ENCODE assay signal across 24 cellular contexts in genomic region chr16:23546778-23547177, GRCh38. TPM values are rescaled to one million over a fixed set of nuclear protein-coding genes. Genes with fewer than 3 reads are reported as not detected.
DNase-seq lines count a peak whose midpoint lies in the region; ATAC-seq, FAIRE-seq and TF ChIP-seq lines count a peak whose summit lies in the region.
"Had no signal": no experiment of that assay in that cellular context is flagged by ENCODE, and none has a peak within 500 bp of the region (broad histone marks: within the 10 kb centered on the region; RNA-seq: fewer than 3 reads in every experiment).

No MANE protein-coding gene starts in this region.

- H4K20me1 ChIP-seq in GM12878 (ENCODE audit: control insufficient read depth, insufficient read depth), result no peaks in the 10 kb centered on the region

- H2AFZ ChIP-seq in GM12878 (ENCODE audit: control insufficient read depth, low read depth, low read length), result no peak overlapping the region
- H2AFZ ChIP-seq: GM23248 had no signal

- no peaks in the 10 kb centered on the region for H3K9me3 Mint-ChIP-seq in activated CD4-positive, alpha-beta T cell treated with anti-CD3 and anti-CD28 coated beads, Interleukin-2, amount 10 ng/mL, durations not matched to agents 24 days and 14 days
- H3K9me3 Mint-ChIP-seq in activated CD4-positive, alpha-beta T cell treated with anti-CD3 and anti-CD28 coated beads, Interleukin-2, amount 10 ng/mL, durations not matched to agents 7 days and 5 days, result no peaks in the 10 kb centered on the region
- no peaks in the 10 kb centered on the region for H3K9me3 Mint-ChIP-seq in natural killer cell
- H3K9me3 Mint-ChIP-seq: CD4-positive, CD25-positive, alpha-beta regulatory T cell; CD8-positive, alpha-beta memory T cell had no signal

- H3K27ac ChIP-seq in GM12878 (ENCODE audit: control insufficient read depth, insufficient read depth), result 0 out of 2 replicates have a peak overlapping the region, but pooled peaks have one; percentile 11
- H3K27ac ChIP-seq: 22Rv1, BLaER1, C4-2B, GM23248 had no signal

- SMC1A ChIA-PET in GM12878 (lab: Charles Lee; ENCODE audit: uncharacterized antibody, unreplicated experiment), result interaction anchor here (1.4 to 1.7 kb wide), 2 partner anchors 8 to 41 kb away, joined by 4 to 5 read pairs; no protein-coding TSS in a partner anchor

- no peak for TF ChIP-seq EP300 in GM12878 (IDR thresholded peaks at IDR 0.05; ENCODE audit: borderline replicate concordance in 1 of 2, control insufficient read depth in 1 of 2, low read depth in 2 of 2, low read length in 2 of 2)

- H3K9me3 ChIP-seq in GM12878 (replicated peaks; ENCODE audit: control insufficient read depth, insufficient read depth, low read length), result no peaks in the 10 kb centered on the region
- H3K9me3 ChIP-seq: BLaER1 had no signal

- RAD21 ChIA-PET in GM12878 (lab: Charles Lee; ENCODE audit: unreplicated experiment), result interaction anchor here (1.4 kb wide), 1 partner anchor 43 kb away, joined by 3 read pairs; no protein-coding TSS in a partner anchor

- H3K27me3 ChIP-seq in GM12878 (replicated peaks in 1 of 2; ENCODE audit: control insufficient read depth in 2 of 2, insufficient read depth in 2 of 2, low read length in 1 of 2), result no peaks in the 10 kb centered on the region
- H3K27me3 ChIP-seq: BLaER1 had no signal

- POLR2A ChIA-PET in activated CD4-positive, alpha-beta T cell treated with anti-CD3 and anti-CD28 coated beads, Interleukin-2, amount 10 ng/mL, durations not matched to agents 7 days and 5 days (lab: Charles Lee), result no interaction called here
- POLR2A ChIA-PET in GM12878 (lab: Charles Lee), result no interaction called here

- H3K27me3 Mint-ChIP-seq in activated CD4-positive, alpha-beta T cell treated with anti-CD3 and anti-CD28 coated beads, Interleukin-2, amount 10 ng/mL, durations not matched to agents 24 days and 14 days, result no peaks in the 10 kb centered on the region
- no peaks in the 10 kb centered on the region for H3K27me3 Mint-ChIP-seq in activated CD4-positive, alpha-beta T cell treated with anti-CD3 and anti-CD28 coated beads, Interleukin-2, amount 10 ng/mL, durations not matched to agents 7 days and 5 days
- no peaks in the 10 kb centered on the region for H3K27me3 Mint-ChIP-seq in natural killer cell (ENCODE audit: low read depth in 2 of 2)
- H3K27me3 Mint-ChIP-seq: B cell; CD4-positive, CD25-positive, alpha-beta regulatory T cell; CD8-positive, alpha-beta memory T cell had no signal

- H3K4me1 Mint-ChIP-seq in activated CD4-positive, alpha-beta T cell treated with anti-CD3 and anti-CD28 coated beads, Interleukin-2, amount 10 ng/mL, durations not matched to agents 24 days and 14 days, result no peaks in the 10 kb centered on the region
- no peaks in the 10 kb centered on the region for H3K4me1 Mint-ChIP-seq in activated CD4-positive, alpha-beta T cell treated with anti-CD3 and anti-CD28 coated beads, Interleukin-2, amount 10 ng/mL, durations not matched to agents 7 days and 5 days
- no peaks in the 10 kb centered on the region for H3K4me1 Mint-ChIP-seq in natural killer cell
- H3K4me1 Mint-ChIP-seq: B cell; CD8-positive, alpha-beta memory T cell had no signal

- BruUV-seq in GM12878 (replicated peaks; lab: Mats Ljungman, UMichigan), result no TSS peak

- FAIRE-seq in GM12878 (lab: Jason Lieb, UNC), result no peak
- FAIRE-seq: A204.1, G401.6, GM12892, GM19239, H1 had no signal

- no peaks in the 10 kb centered on the region for H3K4me1 ChIP-seq in GM12878 (ENCODE audit: control insufficient read depth, insufficient read depth, low read length)
- H3K4me1 ChIP-seq: BLaER1 had no signal

- no peak for TF ChIP-seq RAD21 in GM12878 (IDR thresholded peaks at IDR 0.05; ENCODE audit: insufficient read depth, low read depth, low read length)

- no peak for TF ChIP-seq CTCF in GM12878 (IDR thresholded peaks at IDR 0.05 in 2 of 3, conservative IDR thresholded peaks at IDR 0.05 in 1 of 3; ENCODE audit: control insufficient read depth in 2 of 3, extremely low read depth in 1 of 3, insufficient read depth in 1 of 3, low read depth in 3 of 3, low read length in 3 of 3)
- TF ChIP-seq CTCF in natural killer cell (IDR thresholded peaks at IDR 0.05), result no peak

- H3K79me2 ChIP-seq in GM12878 (ENCODE audit: control insufficient read depth, insufficient read depth, low read length), result no peaks in the 10 kb centered on the region

- TF ChIP-seq POLR2A in GM12878 (IDR thresholded peaks at IDR 0.05; ENCODE audit: low read depth, low read length), result no peak

- in situ Hi-C loops in GM12878 (cut with MboI), result no loop called here

- ATAC-seq in HG02610 (IDR thresholded peaks at IDR 0.05; ENCODE audit: unreplicated experiment) (peak; percentile 42), GM12878 (no peak), natural killer cell (no peak)

- H3K4me3 Mint-ChIP-seq in activated CD4-positive, alpha-beta T cell treated with anti-CD3 and anti-CD28 coated beads, Interleukin-2, amount 10 ng/mL, durations not matched to agents 24 days and 14 days, result no peak overlapping the region
- H3K4me3 Mint-ChIP-seq in activated CD4-positive, alpha-beta T cell treated with anti-CD3 and anti-CD28 coated beads, Interleukin-2, amount 10 ng/mL, durations not matched to agents 7 days and 5 days, result no peak overlapping the region
- H3K4me3 Mint-ChIP-seq in natural killer cell, result no peak overlapping the region
- H3K4me3 Mint-ChIP-seq: B cell; CD4-positive, CD25-positive, alpha-beta regulatory T cell; CD8-positive, alpha-beta memory T cell had no signal

- H3K36me3 ChIP-seq in GM12878 (ENCODE audit: control insufficient read depth in 2 of 2, insufficient read depth in 2 of 2, low read length in 1 of 2), result peaks cover 19 to 23% of the 10 kb centered on the region in 2 experiments

- no peak overlapping the region for H3K4me2 ChIP-seq in GM12878 (ENCODE audit: control insufficient read depth, insufficient read depth)
- H3K4me2 ChIP-seq: BLaER1 had no signal

- H3K9ac ChIP-seq in GM12878 (ENCODE audit: control insufficient read depth, insufficient read depth, low read length), result no peak overlapping the region
- H3K9ac ChIP-seq: BLaER1, GM23248 had no signal

- H3K4me3 ChIP-seq in GM12878, result no peak overlapping the region
- H3K4me3 ChIP-seq: BLaER1, GM23248 had no signal

- CTCF ChIA-PET in activated CD4-positive, alpha-beta T cell treated with anti-CD3 and anti-CD28 coated beads, Interleukin-2, amount 10 ng/mL, durations not matched to agents 7 days and 5 days (lab: Charles Lee), result interaction anchor here (2.8 kb wide), 1 partner anchor 11 kb away, joined by 13 read pairs; the partner anchor contains the start of genes EARS2 and UBFD1
- CTCF ChIA-PET in GM12878 (lab: Yijun Ruan, JAX), result no interaction called here

- peak overlapping the region; percentile 42 for H3K27ac Mint-ChIP-seq in activated CD4-positive, alpha-beta T cell treated with anti-CD3 and anti-CD28 coated beads, Interleukin-2, amount 10 ng/mL, durations not matched to agents 24 days and 14 days
- H3K27ac Mint-ChIP-seq in activated CD4-positive, alpha-beta T cell treated with anti-CD3 and anti-CD28 coated beads, Interleukin-2, amount 10 ng/mL, durations not matched to agents 7 days and 5 days, result no peak overlapping the region
- no peak overlapping the region for H3K27ac Mint-ChIP-seq in natural killer cell
- H3K27ac Mint-ChIP-seq: B cell; CD4-positive, CD25-positive, alpha-beta regulatory T cell; CD8-positive, alpha-beta memory T cell had no signal

- peaks cover 48% of the 10 kb centered on the region for H3K36me3 Mint-ChIP-seq in activated CD4-positive, alpha-beta T cell treated with anti-CD3 and anti-CD28 coated beads, Interleukin-2, amount 10 ng/mL, durations not matched to agents 24 days and 14 days (ENCODE audit: low read depth)
- H3K36me3 Mint-ChIP-seq in activated CD4-positive, alpha-beta T cell treated with anti-CD3 and anti-CD28 coated beads, Interleukin-2, amount 10 ng/mL, durations not matched to agents 7 days and 5 days (ENCODE audit: low read depth), result peaks cover 31% of the 10 kb centered on the region
- H3K36me3 Mint-ChIP-seq in natural killer cell, result peaks cover 6% of the 10 kb centered on the region

- no peak for DNase-seq in activated CD4-positive, alpha-beta T cell treated with anti-CD3 and anti-CD28 coated beads, Interleukin-2, amount 10 ng/mL, durations not matched to agents 24 days and 14 days
- DNase-seq in activated CD4-positive, alpha-beta T cell treated with anti-CD3 and anti-CD28 coated beads, Interleukin-2, amount 10 ng/mL, durations not matched to agents 7 days and 5 days, result no peak
- DNase-seq in GM12878 (ENCODE audit: low read depth, low spot score) (no peak), natural killer cell (no peak), COLO829 (ENCODE audit: low spot score) (no peak)
- DNase-seq: Calu3; CD4-positive, CD25-positive, alpha-beta regulatory T cell; CD8-positive, alpha-beta memory T cell; COR-L47; DMS53; DND-41; GM23248; H7; HCEC 1CT had no signal

- intact Hi-C loops in activated CD4-positive, alpha-beta T cell treated with anti-CD3 and anti-CD28 coated beads, Interleukin-2, amount 10 ng/mL, durations not matched to agents 24 days and 14 days (cut with micrococcal nuclease), result no loop called here
- intact Hi-C loops in GM12878 (cut with micrococcal nuclease; ENCODE audit: unreplicated experiment) (no loop called here), natural killer cell (cut with micrococcal nuclease) (no loop called here)

- WGBS in GM12878 (ENCODE audit: insufficient coverage, insufficient replicate concordance, low lambda C conversion rate, missing lambda C conversion rate), result 3% methylated on average over 3 of the region's 3 CpGs

RNA-seq across cellular contexts. Expression of gene EARS2, which starts 10.4 kb away (rescaled TPM):
- total RNA-seq in activated CD4-positive, alpha-beta T cell treated with anti-CD3 and anti-CD28 coated beads, Interleukin-2, amount 10 ng/mL, durations not matched to agents 24 days and 14 days, result 29.7 and 31.4 TPM in 2 replicates
- total RNA-seq in activated CD4-positive, alpha-beta T cell treated with anti-CD3 and anti-CD28 coated beads, Interleukin-2, amount 10 ng/mL, durations not matched to agents 7 days and 5 days, result 10 to 100 TPM; 18.1 to 18.5 TPM
- total RNA-seq in GM12878 (2013; cell fraction: nucleolus; rRNA removed), result 85.7 and 98.9 TPM in 2 replicates
- 38.0 and 39.0 TPM in 2 replicates for total RNA-seq in GM12878 (2014; rRNA removed)
- total RNA-seq in GM12878 (2014; rRNA removed; fragmentation: Illumina TruSeq; extraction: Trizol), result 36.7 TPM in 2 replicates
- 28.8 and 32.1 TPM in 2 replicates for total RNA-seq in GM12878 (2021)
- 32.3 TPM for polyA plus RNA-seq in GM12878 (2011; ENCODE audit: low read depth)
- 63.0 and 65.9 TPM in 2 replicates for polyA plus RNA-seq in GM12878 (2011; rRNA removed)
- 107 and 120 TPM in 2 replicates for polyA plus RNA-seq in GM12878 (2011; cell fraction: cytosol; rRNA removed)
- 90.6 and 122 TPM in 2 replicates for polyA plus RNA-seq in GM12878 (2011; cell fraction: nucleus; rRNA removed)
- 16.5 and 17.4 TPM in 2 replicates for polyA plus RNA-seq in GM12878 (2012)
- polyA plus RNA-seq in GM12878 (2014; fragmentation: Illumina TruSeq; extraction: Trizol), result 41.3 and 47.9 TPM in 2 replicates
- polyA plus RNA-seq in GM12878 (2014; fragmentation: Nextera tagmentation; extraction: Ambion mirVana), result 10 to 100 TPM; 12.9 to 27.0 TPM
- 27.3 and 39.8 TPM in 2 replicates for polyA plus RNA-seq in GM12878 (2014; rRNA removed)
- 10 to 100 TPM; 31.0 to 34.8 TPM for polyA plus RNA-seq in GM12878 (2016; fragmentation: Nextera tagmentation; extraction: Ambion mirVana)
- polyA minus RNA-seq in GM12878 (2011; rRNA and poly(A)+ RNA removed), result 107 and 161 TPM in 2 replicates
- polyA minus RNA-seq in GM12878 (2011; cell fraction: cytosol; rRNA and poly(A)+ RNA removed), result 26.6 and 33.1 TPM in 2 replicates
- polyA minus RNA-seq in GM12878 (2011; cell fraction: nucleus; rRNA and poly(A)+ RNA removed), result 58.2 and 89.6 TPM in 2 replicates
- 10 to 100 TPM; 12.1 to 14.2 (median 12.4) TPM for total RNA-seq in natural killer cell

RNA-seq across cellular contexts. Expression of gene UBFD1, which starts 10.7 kb away (rescaled TPM):
- total RNA-seq in activated CD4-positive, alpha-beta T cell treated with anti-CD3 and anti-CD28 coated beads, Interleukin-2, amount 10 ng/mL, durations not matched to agents 24 days and 14 days, result 62.0 and 70.6 TPM in 2 replicates
- total RNA-seq in activated CD4-positive, alpha-beta T cell treated with anti-CD3 and anti-CD28 coated beads, Interleukin-2, amount 10 ng/mL, durations not matched to agents 7 days and 5 days, result 10 to 100 TPM; 39.1 to 39.5 TPM
- 85.8 and 94.9 TPM in 2 replicates for total RNA-seq in GM12878 (2013; cell fraction: nucleolus; rRNA removed)
- total RNA-seq in GM12878 (2014; rRNA removed) (31.3 and 38.3 TPM in 2 replicates), GM12878 (2014; rRNA removed; fragmentation: Illumina TruSeq; extraction: Trizol) (18.1 and 19.0 TPM in 2 replicates), GM12878 (2021) (45.8 and 48.5 TPM in 2 replicates), natural killer cell (10 to 100 TPM; 51.4 to 65.8 (median 63.6) TPM)
- polyA plus RNA-seq in GM12878 (2011; ENCODE audit: low read depth), result 14.2 TPM
- polyA plus RNA-seq in GM12878 (2011; rRNA removed) (37.6 and 41.9 TPM in 2 replicates), GM12878 (2014; fragmentation: Illumina TruSeq; extraction: Trizol) (23.4 and 23.7 TPM in 2 replicates), GM12878 (2014; fragmentation: Nextera tagmentation; extraction: Ambion mirVana) (1 to 10 TPM; 7.3 to 7.9 TPM), GM12878 (2014; rRNA removed) (31.1 and 40.7 TPM in 2 replicates), GM12878 (2016; fragmentation: Nextera tagmentation; extraction: Ambion mirVana) (10 to 100 TPM; 33.2 to 38.6 TPM)
- 36.0 and 38.8 TPM in 2 replicates for polyA plus RNA-seq in GM12878 (2011; cell fraction: cytosol; rRNA removed)
- polyA plus RNA-seq in GM12878 (2011; cell fraction: nucleus; rRNA removed), result 47.5 and 49.8 TPM in 2 replicates
- 20.5 and 20.8 TPM in 2 replicates for polyA plus RNA-seq in GM12878 (2012)
- 34.2 and 37.5 TPM in 2 replicates for polyA minus RNA-seq in GM12878 (2011; rRNA and poly(A)+ RNA removed)
- 8.0 and 10.4 TPM in 2 replicates for polyA minus RNA-seq in GM12878 (2011; cell fraction: cytosol; rRNA and poly(A)+ RNA removed)
- polyA minus RNA-seq in GM12878 (2011; cell fraction: nucleus; rRNA and poly(A)+ RNA removed), result 29.4 and 42.0 TPM in 2 replicates

RNA-seq across cellular contexts. Expression of gene GGA2, which starts 36.5 kb away (rescaled TPM):
- 109 and 113 TPM in 2 replicates for total RNA-seq in activated CD4-positive, alpha-beta T cell treated with anti-CD3 and anti-CD28 coated beads, Interleukin-2, amount 10 ng/mL, durations not matched to agents 24 days and 14 days
- 100 to 1,000 TPM; 121 to 131 TPM for total RNA-seq in activated CD4-positive, alpha-beta T cell treated with anti-CD3 and anti-CD28 coated beads, Interleukin-2, amount 10 ng/mL, durations not matched to agents 7 days and 5 days
- 287 and 319 TPM in 2 replicates for total RNA-seq in GM12878 (2013; cell fraction: nucleolus; rRNA removed)
- 57.9 and 62.0 TPM in 2 replicates for total RNA-seq in GM12878 (2014; rRNA removed)
- total RNA-seq in GM12878 (2014; rRNA removed; fragmentation: Illumina TruSeq; extraction: Trizol), result 56.8 and 56.9 TPM in 2 replicates
- 106 and 113 TPM in 2 replicates for total RNA-seq in GM12878 (2021)
- polyA plus RNA-seq in GM12878 (2011; ENCODE audit: low read depth), result 42.8 TPM
- 105 and 145 TPM in 2 replicates for polyA plus RNA-seq in GM12878 (2011; rRNA removed)
- 58.9 and 72.5 TPM in 2 replicates for polyA plus RNA-seq in GM12878 (2011; cell fraction: cytosol; rRNA removed)
- polyA plus RNA-seq in GM12878 (2011; cell fraction: nucleus; rRNA removed), result 191 and 225 TPM in 2 replicates
- polyA plus RNA-seq in GM12878 (2012), result 65.6 and 83.8 TPM in 2 replicates
- polyA plus RNA-seq in GM12878 (2014; fragmentation: Illumina TruSeq; extraction: Trizol), result 153 and 192 TPM in 2 replicates
- 10 to 100 TPM; 14.1 to 21.5 TPM for polyA plus RNA-seq in GM12878 (2014; fragmentation: Nextera tagmentation; extraction: Ambion mirVana)
- 75.1 and 77.2 TPM in 2 replicates for polyA plus RNA-seq in GM12878 (2014; rRNA removed)
- polyA plus RNA-seq in GM12878 (2016; fragmentation: Nextera tagmentation; extraction: Ambion mirVana), result 10 to 100 TPM; 96.0 to 97.1 TPM
- polyA minus RNA-seq in GM12878 (2011; rRNA and poly(A)+ RNA removed), result 84.8 and 103 TPM in 2 replicates
- 32.7 and 35.3 TPM in 2 replicates for polyA minus RNA-seq in GM12878 (2011; cell fraction: cytosol; rRNA and poly(A)+ RNA removed)
- polyA minus RNA-seq in GM12878 (2011; cell fraction: nucleus; rRNA and poly(A)+ RNA removed), result 47.3 and 59.9 TPM in 2 replicates
- 100 to 1,000 TPM; 129 to 134 (median 131) TPM for total RNA-seq in natural killer cell

RNA-seq across cellular contexts. Expression of gene NDUFAB1, which starts 49.3 kb away (rescaled TPM):
- total RNA-seq in activated CD4-positive, alpha-beta T cell treated with anti-CD3 and anti-CD28 coated beads, Interleukin-2, amount 10 ng/mL, durations not matched to agents 24 days and 14 days, result 161 and 163 TPM in 2 replicates
- total RNA-seq in activated CD4-positive, alpha-beta T cell treated with anti-CD3 and anti-CD28 coated beads, Interleukin-2, amount 10 ng/mL, durations not matched to agents 7 days and 5 days, result 10 to 100 TPM; 57.8 to 82.6 TPM
- total RNA-seq in GM12878 (2013; cell fraction: nucleolus; rRNA removed), result 11.1 and 12.3 TPM in 2 replicates
- total RNA-seq in GM12878 (2014; rRNA removed) (258 and 271 TPM in 2 replicates), GM12878 (2014; rRNA removed; fragmentation: Illumina TruSeq; extraction: Trizol) (115 and 123 TPM in 2 replicates), GM12878 (2021) (131 and 137 TPM in 2 replicates), natural killer cell (10 to 100 TPM; 27.3 to 30.5 (median 28.3) TPM)
- 86.6 TPM for polyA plus RNA-seq in GM12878 (2011; ENCODE audit: low read depth)
- polyA plus RNA-seq in GM12878 (2011; rRNA removed) (237 and 375 TPM in 2 replicates), GM12878 (2014; fragmentation: Illumina TruSeq; extraction: Trizol) (64.1 and 79.9 TPM in 2 replicates), GM12878 (2014; fragmentation: Nextera tagmentation; extraction: Ambion mirVana) (100 to 1,000 TPM in 1 of 2 experiments, 10 to 100 TPM in 1; 99.8 to 226 TPM), GM12878 (2014; rRNA removed) (325 and 378 TPM in 2 replicates), GM12878 (2016; fragmentation: Nextera tagmentation; extraction: Ambion mirVana) (100 to 1,000 TPM; 564 to 584 TPM)
- polyA plus RNA-seq in GM12878 (2011; cell fraction: cytosol; rRNA removed), result 185 and 215 TPM in 2 replicates
- polyA plus RNA-seq in GM12878 (2011; cell fraction: nucleus; rRNA removed), result 124 and 138 TPM in 2 replicates
- 126 and 136 TPM in 2 replicates for polyA plus RNA-seq in GM12878 (2012)
- polyA minus RNA-seq in GM12878 (2011; rRNA and poly(A)+ RNA removed), result 22.7 and 25.8 TPM in 2 replicates
- 35.7 and 37.4 TPM in 2 replicates for polyA minus RNA-seq in GM12878 (2011; cell fraction: cytosol; rRNA and poly(A)+ RNA removed)
- polyA minus RNA-seq in GM12878 (2011; cell fraction: nucleus; rRNA and poly(A)+ RNA removed), result 9.4 and 18.8 TPM in 2 replicates
